ENCODE assay signal across 12 cellular contexts in the genomic region with DNA sequence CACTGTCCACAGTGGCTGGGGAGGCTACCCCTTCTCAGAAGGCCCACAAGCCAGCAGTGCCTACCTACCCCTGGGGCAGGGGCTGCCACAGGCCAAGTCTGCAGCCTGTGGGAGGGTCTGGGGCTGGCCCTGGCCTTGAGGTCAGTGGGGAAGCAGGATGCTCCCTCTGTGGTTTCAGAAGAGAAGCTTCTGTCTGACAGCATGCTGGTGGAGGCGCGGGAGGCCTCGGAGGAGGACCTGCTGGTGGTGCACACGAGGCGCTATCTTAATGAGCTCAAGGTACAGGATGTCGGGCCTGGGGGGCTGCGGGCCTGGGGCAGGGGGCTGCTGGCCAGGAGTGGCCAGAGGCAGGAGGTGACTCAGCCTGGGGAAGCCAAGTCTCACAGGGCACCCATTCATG.
"Had no signal": no experiment of that assay in that cellular context is flagged by ENCODE, and none has a peak within 500 bp of the region (broad histone marks: within the 10 kb centered on the region; RNA-seq: fewer than 3 reads in every experiment).

No MANE protein-coding gene starts in this region.

- ATAC-seq: activated CD8-positive, alpha-beta T cell treated with anti-CD3 and anti-CD28 coated beads for 36 hours; left colon had no signal

- DNase-seq: activated CD8-positive, alpha-beta memory T cell treated with anti-CD3 and anti-CD28 coated beads, Interleukin-2, amount 50 U/mL, for 4 hours; activated CD8-positive, alpha-beta T cell treated with anti-CD3 and anti-CD28 coated beads for 36 hours; activated naive CD4-positive, alpha-beta T cell; adrenal gland; central memory CD4-positive, alpha-beta T cell; cortex of kidney; effector memory CD4-positive, alpha-beta T cell; immature natural killer cell; left colon; stomach had no signal

- H3K9me3 ChIP-seq: adrenal gland, stomach, tibial artery had no signal

- H3K27ac ChIP-seq: adrenal gland, tibial artery had no signal

- H3K4me3 Mint-ChIP-seq: activated CD8-positive, alpha-beta T cell treated with anti-CD3 and anti-CD28 coated beads for 36 hours had no signal

- H3K4me3 ChIP-seq: adrenal gland, stomach, tibial artery had no signal

- H3K27me3 Mint-ChIP-seq: activated CD8-positive, alpha-beta T cell treated with anti-CD3 and anti-CD28 coated beads for 36 hours had no signal

- H3K27ac Mint-ChIP-seq: activated CD8-positive, alpha-beta T cell treated with anti-CD3 and anti-CD28 coated beads for 36 hours had no signal

- H3K27me3 ChIP-seq: adrenal gland, stomach, tibial artery had no signal

- H3K36me3 ChIP-seq: adrenal gland had no signal

- H3K9me3 Mint-ChIP-seq: activated CD8-positive, alpha-beta T cell treated with anti-CD3 and anti-CD28 coated beads for 36 hours; immature natural killer cell; nephron had no signal
